In the genomic region with DNA sequence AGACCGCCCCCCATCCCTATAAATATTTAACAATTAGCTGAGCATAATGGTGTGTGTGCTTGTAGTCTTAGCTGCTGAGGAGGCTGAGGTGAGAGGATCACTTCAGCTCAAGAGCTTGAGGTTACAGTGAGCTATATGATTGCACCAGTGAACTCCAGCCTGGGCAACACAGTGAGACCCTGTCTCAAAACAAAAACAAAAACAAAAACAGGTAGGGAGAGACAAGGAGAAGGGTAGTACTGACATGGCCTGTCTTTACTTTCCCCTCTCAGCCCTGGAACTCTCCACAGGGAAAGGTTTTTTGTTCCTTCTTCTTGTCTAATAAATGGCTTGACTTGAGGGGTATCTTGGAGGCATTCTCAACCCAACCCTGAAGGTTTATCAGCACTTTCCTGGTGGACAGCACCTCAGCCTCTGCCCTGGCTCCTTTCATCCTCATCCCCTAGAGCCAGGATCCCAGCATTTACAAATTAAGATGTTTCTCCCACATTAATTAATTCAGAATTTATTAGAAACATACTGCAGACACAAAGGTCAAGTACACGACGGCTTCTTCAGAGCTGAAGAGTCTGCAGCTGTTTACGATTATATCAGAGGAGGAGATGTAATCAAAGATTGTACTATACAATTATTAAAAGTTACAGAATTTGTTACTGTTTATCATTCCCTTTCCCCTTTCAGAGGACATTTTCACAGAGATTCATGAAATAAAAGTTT, we compare ENCODE assay signal across 2 cellular contexts.
TF ChIP-seq lines count a peak whose summit lies in the region.

No MANE protein-coding gene starts in this region.

TF ChIP-seq in Ishikawa, 13 proteins besides CTCF, POLR2A, EP300 and RAD21 (continued from another document):
- TF ChIP-seq, protein P1, sequence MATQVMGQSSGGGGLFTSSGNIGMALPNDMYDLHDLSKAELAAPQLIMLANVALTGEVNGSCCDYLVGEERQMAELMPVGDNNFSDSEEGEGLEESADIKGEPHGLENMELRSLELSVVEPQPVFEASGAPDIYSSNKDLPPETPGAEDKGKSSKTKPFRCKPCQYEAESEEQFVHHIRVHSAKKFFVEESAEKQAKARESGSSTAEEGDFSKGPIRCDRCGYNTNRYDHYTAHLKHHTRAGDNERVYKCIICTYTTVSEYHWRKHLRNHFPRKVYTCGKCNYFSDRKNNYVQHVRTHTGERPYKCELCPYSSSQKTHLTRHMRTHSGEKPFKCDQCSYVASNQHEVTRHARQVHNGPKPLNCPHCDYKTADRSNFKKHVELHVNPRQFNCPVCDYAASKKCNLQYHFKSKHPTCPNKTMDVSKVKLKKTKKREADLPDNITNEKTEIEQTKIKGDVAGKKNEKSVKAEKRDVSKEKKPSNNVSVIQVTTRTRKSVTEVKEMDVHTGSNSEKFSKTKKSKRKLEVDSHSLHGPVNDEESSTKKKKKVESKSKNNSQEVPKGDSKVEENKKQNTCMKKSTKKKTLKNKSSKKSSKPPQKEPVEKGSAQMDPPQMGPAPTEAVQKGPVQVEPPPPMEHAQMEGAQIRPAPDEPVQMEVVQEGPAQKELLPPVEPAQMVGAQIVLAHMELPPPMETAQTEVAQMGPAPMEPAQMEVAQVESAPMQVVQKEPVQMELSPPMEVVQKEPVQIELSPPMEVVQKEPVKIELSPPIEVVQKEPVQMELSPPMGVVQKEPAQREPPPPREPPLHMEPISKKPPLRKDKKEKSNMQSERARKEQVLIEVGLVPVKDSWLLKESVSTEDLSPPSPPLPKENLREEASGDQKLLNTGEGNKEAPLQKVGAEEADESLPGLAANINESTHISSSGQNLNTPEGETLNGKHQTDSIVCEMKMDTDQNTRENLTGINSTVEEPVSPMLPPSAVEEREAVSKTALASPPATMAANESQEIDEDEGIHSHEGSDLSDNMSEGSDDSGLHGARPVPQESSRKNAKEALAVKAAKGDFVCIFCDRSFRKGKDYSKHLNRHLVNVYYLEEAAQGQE (IDR thresholded peaks at IDR 0.05; ENCODE audit: low read depth): peak; percentile 87
- no peak for TF ChIP-seq FOXM1 (IDR thresholded peaks at IDR 0.05; ENCODE audit: borderline replicate concordance, low read depth)
- no peak for TF ChIP-seq CREB1 (IDR thresholded peaks at IDR 0.05; ENCODE audit: low read depth)

TF ChIP-seq in GM12878, 131 proteins besides CTCF, POLR2A, EP300 and RAD21 (continued from another document):
- TF ChIP-seq, protein P2, sequence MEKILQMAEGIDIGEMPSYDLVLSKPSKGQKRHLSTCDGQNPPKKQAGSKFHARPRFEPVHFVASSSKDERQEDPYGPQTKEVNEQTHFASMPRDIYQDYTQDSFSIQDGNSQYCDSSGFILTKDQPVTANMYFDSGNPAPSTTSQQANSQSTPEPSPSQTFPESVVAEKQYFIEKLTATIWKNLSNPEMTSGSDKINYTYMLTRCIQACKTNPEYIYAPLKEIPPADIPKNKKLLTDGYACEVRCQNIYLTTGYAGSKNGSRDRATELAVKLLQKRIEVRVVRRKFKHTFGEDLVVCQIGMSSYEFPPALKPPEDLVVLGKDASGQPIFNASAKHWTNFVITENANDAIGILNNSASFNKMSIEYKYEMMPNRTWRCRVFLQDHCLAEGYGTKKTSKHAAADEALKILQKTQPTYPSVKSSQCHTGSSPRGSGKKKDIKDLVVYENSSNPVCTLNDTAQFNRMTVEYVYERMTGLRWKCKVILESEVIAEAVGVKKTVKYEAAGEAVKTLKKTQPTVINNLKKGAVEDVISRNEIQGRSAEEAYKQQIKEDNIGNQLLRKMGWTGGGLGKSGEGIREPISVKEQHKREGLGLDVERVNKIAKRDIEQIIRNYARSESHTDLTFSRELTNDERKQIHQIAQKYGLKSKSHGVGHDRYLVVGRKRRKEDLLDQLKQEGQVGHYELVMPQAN (conservative IDR thresholded peaks at IDR 0.05): no peak
- no peak for TF ChIP-seq MTA3 (IDR thresholded peaks at IDR 0.05; ENCODE audit: borderline replicate concordance, low read length)
- TF ChIP-seq SP1 (IDR thresholded peaks at IDR 0.05; ENCODE audit: low read depth, low read length): no peak
- TF ChIP-seq EGR1 (IDR thresholded peaks at IDR 0.05; ENCODE audit: borderline replicate concordance in 1 of 2, low read depth in 2 of 2, low read length in 2 of 2): no peak
